In the genomic region with DNA sequence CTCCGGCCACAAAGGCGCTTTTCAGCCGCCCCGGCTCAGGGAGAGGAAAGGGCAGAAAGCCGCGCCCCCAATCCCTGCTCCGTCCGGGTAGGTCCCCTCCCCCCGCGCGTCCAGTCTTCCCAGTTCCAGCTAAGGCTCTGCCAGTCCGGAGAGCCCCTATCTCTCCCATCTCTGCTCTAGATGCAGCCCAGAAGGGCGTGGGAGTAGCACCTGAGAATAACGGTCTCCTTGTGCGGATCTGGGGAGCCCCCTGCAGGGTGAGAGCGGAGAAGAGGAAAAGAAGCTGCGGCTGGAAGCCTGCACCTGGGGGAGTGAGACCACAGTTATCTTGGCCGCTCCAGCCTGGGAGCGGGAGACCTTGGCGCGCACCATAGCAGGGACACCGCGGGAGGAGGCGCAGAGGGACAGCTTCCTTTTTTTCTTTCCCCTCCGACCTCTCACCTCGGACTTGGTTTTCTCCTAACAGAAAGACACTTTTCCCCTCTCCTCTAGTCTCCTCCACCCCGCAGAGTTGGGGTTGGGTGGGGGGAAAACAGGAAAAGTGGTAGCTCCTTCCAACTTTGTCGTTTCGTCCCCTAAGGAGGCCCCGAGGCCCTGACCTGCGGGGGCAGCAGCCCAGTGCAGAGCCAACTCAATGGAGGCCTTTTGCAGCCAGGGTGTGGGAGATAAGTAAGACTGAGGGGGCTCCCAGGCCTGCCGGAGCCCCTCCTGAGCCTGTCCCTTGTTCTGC, we compare ENCODE assay signal across 8 cellular contexts. TPM values are rescaled to one million over a fixed set of nuclear protein-coding genes. Genes with fewer than 3 reads are reported as not detected.
A peak's percentile ranks its signal among the peaks of the same experiment; 100 is the strongest.
DNase-seq lines count a peak whose midpoint lies in the region; ATAC-seq and TF ChIP-seq lines count a peak whose summit lies in the region.

No MANE protein-coding gene starts in this region.

- H3K4me1 ChIP-seq in DOHH2 (ENCODE audit: control insufficient read depth, low read length) (peaks cover 36% of the 10 kb centered on the region), duodenal mucosa (ENCODE audit: control insufficient read depth in 1 of 2, insufficient read depth in 2 of 2, low read length in 2 of 2) (peaks cover 35 to 48% of the 10 kb centered on the region in 2 donors), stomach (peaks cover 43 to 73% (median 64%) of the 10 kb centered on the region in 4 donors)

- no peak for TF ChIP-seq EP300 in stomach (IDR thresholded peaks at IDR 0.05)

- intact Hi-C loops in stomach (cut with DNase I; ENCODE audit: low total_unique reads): no loop called here

- H3K79me2 ChIP-seq in DOHH2 (ENCODE audit: control insufficient read depth, low read length): no peaks in the 10 kb centered on the region

- TF ChIP-seq CTCF in DOHH2 (IDR thresholded peaks at IDR 0.05; ENCODE audit: low read depth, low read length, poor library complexity, severe bottlenecking) (peak; percentile 55), stomach (IDR thresholded peaks at IDR 0.05) (no peak)

- H3K27ac ChIP-seq in DOHH2 (ENCODE audit: low read depth, low read length): no peak overlapping the region
- no peak overlapping the region for H3K27ac ChIP-seq in duodenal mucosa (ENCODE audit: low read depth, low read length)
- peak overlapping the region in 1 of 5 donors; percentile 21 for H3K27ac ChIP-seq in stomach

- H4K20me1 ChIP-seq in DOHH2 (ENCODE audit: control insufficient read depth, insufficient read depth, low read depth, low read length): 0 out of 2 replicates have a peak, but pooled peaks cover 2% of the 10 kb centered on the region

- no peak for ATAC-seq in HG03139 (IDR thresholded peaks at IDR 0.05; ENCODE audit: unreplicated experiment)

- H3K9me3 ChIP-seq in DOHH2 (ENCODE audit: control insufficient read depth, insufficient read depth, low read length): no peaks in the 10 kb centered on the region
- H3K9me3 ChIP-seq in duodenal mucosa (ENCODE audit: control insufficient read depth in 1 of 2, low read length in 2 of 2): no peaks in the 10 kb centered on the region
- no peaks in the 10 kb centered on the region for H3K9me3 ChIP-seq in stomach

- peak overlapping the region; percentile 32 for H3K4me2 ChIP-seq in DOHH2 (ENCODE audit: low read length)

- TF ChIP-seq POLR2A in stomach (IDR thresholded peaks at IDR 0.05): no peak

- no peaks in the 10 kb centered on the region for H3K36me3 ChIP-seq in DOHH2 (ENCODE audit: control insufficient read depth, low read length)
- H3K36me3 ChIP-seq in duodenal mucosa (ENCODE audit: control insufficient read depth in 1 of 2, insufficient read depth in 2 of 2, low read length in 2 of 2): peaks cover 6 to 7% of the 10 kb centered on the region in 2 donors
- H3K36me3 ChIP-seq in stomach: peaks cover 4 to 9% (median 8%) of the 10 kb centered on the region in 4 donors

- DNase-seq in M059J (ENCODE audit: low read depth) (peak; percentile 62), midbrain (lab: John Stamatoyannopoulos, UW) (peak; percentile 47), stomach (no peak), NCI-H774 (lab: John Stamatoyannopoulos, UW) (no peak)
- peak; percentile 48 to 55 for DNase-seq in activated CD4-positive, alpha-beta T cell treated with anti-CD3 and anti-CD28 coated beads for 24 hours (ENCODE audit: low read depth in 2 of 2)

- peaks cover 74% of the 10 kb centered on the region for H3K27me3 ChIP-seq in DOHH2 (ENCODE audit: control insufficient read depth, low read length)
- H3K27me3 ChIP-seq in duodenal mucosa (ENCODE audit: control insufficient read depth in 1 of 2, insufficient read depth in 2 of 2, low read length in 2 of 2): peaks cover 62 to 69% of the 10 kb centered on the region in 2 donors
- peaks cover 30 to 70% (median 61%) of the 10 kb centered on the region in 3 donors for H3K27me3 ChIP-seq in stomach

- H3F3A ChIP-seq in DOHH2 (ENCODE audit: control insufficient read depth, insufficient read depth): no peaks in the 10 kb centered on the region

- H3K4me3 ChIP-seq in DOHH2 (ENCODE audit: low read length) (no peak overlapping the region), duodenal mucosa (ENCODE audit: low read depth in 1 of 2, low read length in 2 of 2) (peak overlapping the region; percentile 50 to 53), stomach (peak overlapping the region; percentile 18 to 33 (median 24))

- 2 to 8% (median 4%) methylated on average over 32 of the region's 32 CpGs for WGBS in stomach, 5 donors

- no peaks in the 10 kb centered on the region for H3K9me2 ChIP-seq in DOHH2 (replicated peaks; ENCODE audit: control insufficient read depth, low read length)

- H3K9ac ChIP-seq in duodenal mucosa (ENCODE audit: low read depth in 1 of 2, low read length in 2 of 2): no peak overlapping the region

RNA-seq across cellular contexts. Expression of gene DHH, which starts 2.4 kb away (rescaled TPM):
- not detected in 2 replicates for total RNA-seq in M059J (2014; rRNA removed; shearing (Covaris generic))
- total RNA-seq in stomach: 1 to 10 TPM in 1 of 5 donors, under 1 TPM in 2, not detected in 2; 0.29 to 1.1 (median 0.58) TPM
- under 1 TPM; 0.10 to 0.15 (median 0.12) TPM for polyA plus RNA-seq in stomach

RNA-seq across cellular contexts. Expression of gene LMBR1L, which starts 18.4 kb away (rescaled TPM):
- 11.7 and 14.7 TPM in 2 replicates for total RNA-seq in M059J (2014; rRNA removed; shearing (Covaris generic))
- total RNA-seq in stomach: 10 to 100 TPM; 11.2 to 61.4 (median 54.9) TPM
- 10 to 100 TPM in 1 of 3 donors, 1 to 10 TPM in 2; 6.8 to 40.4 (median 7.8) TPM for polyA plus RNA-seq in stomach

RNA-seq across cellular contexts. Expression of gene RHEBL1, which starts 22.5 kb away (rescaled TPM):
- 2.5 and 4.5 TPM in 2 replicates for total RNA-seq in M059J (2014; rRNA removed; shearing (Covaris generic))
- not detected for total RNA-seq in stomach
- polyA plus RNA-seq in stomach: 1 to 10 TPM in 1 of 3 donors, under 1 TPM in 1, not detected in 1; 0.75 to 1.0 TPM

RNA-seq across cellular contexts. Expression of gene KMT2D, which starts 31.7 kb away (rescaled TPM):
- total RNA-seq in M059J (2014; rRNA removed; shearing (Covaris generic)): 5.9 and 16.1 TPM in 2 replicates
- total RNA-seq in stomach: 100 to 1,000 TPM in 3 of 5 donors, 10 to 100 TPM in 2; 65.4 to 220 (median 110) TPM
- 10 to 100 TPM in 1 of 3 donors, 1 to 10 TPM in 2; 3.2 to 17.2 (median 7.4) TPM for polyA plus RNA-seq in stomach

RNA-seq across cellular contexts. Expression of gene TUBA1B, which starts 38.9 kb away (rescaled TPM):
- total RNA-seq in M059J (2014; rRNA removed; shearing (Covaris generic)): 3,492 and 4,068 TPM in 2 replicates
- total RNA-seq in stomach: 100 to 1,000 TPM; 205 to 529 (median 339) TPM
- 100 to 1,000 TPM; 436 to 710 (median 468) TPM for polyA plus RNA-seq in stomach

Comparison
In these comparisons a context has a peak if more than half of its experiments do, and no peak if none do; other contexts are left out.
1. DNase-seq: peak in M059J (single experiment), activated CD4-positive, alpha-beta T cell treated with anti-CD3 and anti-CD28 coated beads for 24 hours (2 of 2) and midbrain (single experiment); none in stomach (single experiment) and NCI-H774 (single experiment).